ENCODE assay signal across 25 cellular contexts in genomic region chr3:113279686-113280085, GRCh38.
A peak's percentile ranks its signal among the peaks of the same experiment; 100 is the strongest.
DNase-seq lines count a peak whose midpoint lies in the region; ATAC-seq and TF ChIP-seq lines count a peak whose summit lies in the region.
"Had no signal": no experiment of that assay in that cellular context is flagged by ENCODE, and none has a peak within 500 bp of the region (broad histone marks: within the 10 kb centered on the region; RNA-seq: fewer than 3 reads in every experiment).

No MANE protein-coding gene starts in this region.

- peaks cover 11% of the 10 kb centered on the region for H3K4me1 ChIP-seq in OCI-LY1 (ENCODE audit: insufficient read depth, low read length, severe bottlenecking)
- H3K4me1 ChIP-seq in spleen = peaks cover 12 to 33% (median 25%) of the 10 kb centered on the region in 6 donors
- H3K4me1 ChIP-seq in Peyer's patch = peaks cover 0 to 10% (median 2%) of the 10 kb centered on the region in 4 donors

- H3K4me3 ChIP-seq in OCI-LY1 (ENCODE audit: low read depth, low read length, poor library complexity, severe bottlenecking) = no peak overlapping the region
- no peak overlapping the region for H3K4me3 ChIP-seq in spleen
- H3K4me3 ChIP-seq in Peyer's patch = no peak overlapping the region
- H3K4me3 ChIP-seq: BLaER1, HAP-1 had no signal

- no peak overlapping the region for H3K27ac ChIP-seq in OCI-LY1 (ENCODE audit: low read depth, low read length, poor library complexity, severe bottlenecking)
- no peak overlapping the region for H3K27ac ChIP-seq in spleen
- H3K27ac ChIP-seq in Peyer's patch = no peak overlapping the region
- H3K27ac ChIP-seq: 22Rv1, BLaER1 had no signal

- H4K20me1 ChIP-seq in OCI-LY1 (ENCODE audit: insufficient read depth, low read length) = no peaks in the 10 kb centered on the region
- H4K20me1 ChIP-seq: BLaER1 had no signal

- ATAC-seq in activated CD8-positive, alpha-beta memory T cell treated with anti-CD3 and anti-CD28 coated beads, Interleukin-2, amount 10 ng/mL, durations not matched to agents 7 days and 5 days = no peak
- no peak for ATAC-seq in HG03095 (IDR thresholded peaks at IDR 0.05; ENCODE audit: unreplicated experiment)

- TF ChIP-seq CTCF in OCI-LY1 (IDR thresholded peaks at IDR 0.05; ENCODE audit: low read length) (0 out of 2 replicates have a peak, but pooled peaks have one; percentile 13), spleen (IDR thresholded peaks at IDR 0.05 in 8 of 11, conservative IDR thresholded peaks at IDR 0.05 in 3 of 11) (no peak), Peyer's patch (IDR thresholded peaks at IDR 0.05) (no peak)

- WGBS in spleen, 5 donors = 94 to 98% (median 96%) methylated on average over 15 to 17 of the region's 17 CpGs

- TF ChIP-seq POLR2A in spleen (IDR thresholded peaks at IDR 0.05) = no peak
- no peak for TF ChIP-seq POLR2A in Peyer's patch (IDR thresholded peaks at IDR 0.05)

- no peak overlapping the region for H3K9ac ChIP-seq in OCI-LY1 (ENCODE audit: low read length)
- H3K9ac ChIP-seq: BLaER1, SK-N-SH had no signal

- intact Hi-C loops in spleen (cut with DNase I; ENCODE audit: low total_unique reads) = loop anchor here (10.0 kb wide), 1 partner anchor 145 kb away; no protein-coding TSS in a partner anchor

- H3K27me3 Mint-ChIP-seq in activated CD8-positive, alpha-beta memory T cell treated with anti-CD3 and anti-CD28 coated beads, Interleukin-2, amount 10 ng/mL, durations not matched to agents 7 days and 5 days = peaks cover 2% of the 10 kb centered on the region

- no peak overlapping the region for H2AFZ ChIP-seq in OCI-LY1 (ENCODE audit: low read length)

- no peak overlapping the region for H3K4me2 ChIP-seq in OCI-LY1 (ENCODE audit: low read length)
- H3K4me2 ChIP-seq: BLaER1, SK-N-SH had no signal

- H3F3A ChIP-seq in OCI-LY1 (ENCODE audit: insufficient read depth, low read length) = no peaks in the 10 kb centered on the region

- no peaks in the 10 kb centered on the region for H3K79me2 ChIP-seq in OCI-LY1 (ENCODE audit: insufficient read depth, low read length)

- H3K27ac Mint-ChIP-seq in activated CD8-positive, alpha-beta memory T cell treated with anti-CD3 and anti-CD28 coated beads, Interleukin-2, amount 10 ng/mL, durations not matched to agents 7 days and 5 days = no peak overlapping the region
- H3K27ac Mint-ChIP-seq: CD4-positive, alpha-beta T cell had no signal

- CTCF ChIA-PET in activated CD8-positive, alpha-beta memory T cell treated with anti-CD3 and anti-CD28 coated beads, Interleukin-2, amount 10 ng/mL, durations not matched to agents 7 days and 5 days (lab: Charles Lee) = no interaction called here

- H3K4me3 Mint-ChIP-seq in activated CD8-positive, alpha-beta memory T cell treated with anti-CD3 and anti-CD28 coated beads, Interleukin-2, amount 10 ng/mL, durations not matched to agents 7 days and 5 days = no peak overlapping the region
- H3K4me3 Mint-ChIP-seq: CD4-positive, alpha-beta T cell had no signal

- no peaks in the 10 kb centered on the region for H3K36me3 Mint-ChIP-seq in activated CD8-positive, alpha-beta memory T cell treated with anti-CD3 and anti-CD28 coated beads, Interleukin-2, amount 10 ng/mL, durations not matched to agents 7 days and 5 days

- DNase-seq in activated CD8-positive, alpha-beta memory T cell treated with anti-CD3 and anti-CD28 coated beads, Interleukin-2, amount 10 ng/mL, durations not matched to agents 7 days and 5 days = peak; percentile 37
- DNase-seq in activated CD8-positive, alpha-beta memory T cell treated with anti-CD3 and anti-CD28 coated beads, Interleukin-2, amount 50 U/mL, for 4 hours = no peak
- DNase-seq in iPS-NIHi7 (ENCODE audit: extremely low spot score) (peak; percentile 56), spleen (peak; percentile 73), NCI-H1694 (lab: John Stamatoyannopoulos, UW) (no peak), Peyer's patch (no peak)
- DNase-seq: ACHN; CD4-positive, alpha-beta T cell; COR-L47; DMS 273 treated with DMSO at 0.1 percent for 48 hours; DMS79 treated with DMSO at 0.1 percent for 48 hours; IMR-90; Karpas-422; NCI-H1048; NCI-H1417 treated with DMSO at 0.1 percent for 48 hours; NCI-H1930; NCI-H2227 treated with DMSO at 0.1 percent for 48 hours; NCI-H510A; SIG-M5; SK-N-SH had no signal

- no peaks in the 10 kb centered on the region for H3K9me3 Mint-ChIP-seq in activated CD8-positive, alpha-beta memory T cell treated with anti-CD3 and anti-CD28 coated beads, Interleukin-2, amount 10 ng/mL, durations not matched to agents 7 days and 5 days (ENCODE audit: low read depth)
- H3K9me3 Mint-ChIP-seq: CD4-positive, alpha-beta T cell had no signal

- no peaks in the 10 kb centered on the region for H3K9me2 ChIP-seq in OCI-LY1 (ENCODE audit: low read depth, low read length)
- H3K9me2 ChIP-seq: SK-N-SH had no signal

- peaks cover 8% of the 10 kb centered on the region for H3K4me1 Mint-ChIP-seq in activated CD8-positive, alpha-beta memory T cell treated with anti-CD3 and anti-CD28 coated beads, Interleukin-2, amount 10 ng/mL, durations not matched to agents 7 days and 5 days

- no peaks in the 10 kb centered on the region for H3K9me3 ChIP-seq in OCI-LY1 (ENCODE audit: low read length)
- H3K9me3 ChIP-seq in spleen = no peaks in the 10 kb centered on the region
- H3K9me3 ChIP-seq in Peyer's patch = no peaks in the 10 kb centered on the region
- H3K9me3 ChIP-seq: BLaER1, HAP-1, SK-N-SH had no signal

- H3K27me3 ChIP-seq in OCI-LY1 (ENCODE audit: insufficient read depth, low read length) (no peaks in the 10 kb centered on the region; the same call in 1 of the 2 replicates), spleen (replicated peaks in 1 of 7) (peaks cover 0 to 10% (median 0%) of the 10 kb centered on the region in 7 donors), Peyer's patch (no peaks in the 10 kb centered on the region)
- H3K27me3 ChIP-seq: BLaER1 had no signal

- H3K36me3 ChIP-seq in OCI-LY1 (ENCODE audit: insufficient read depth, low read length) (no peaks in the 10 kb centered on the region), spleen (peaks cover 0 to 18% (median 0%) of the 10 kb centered on the region in 6 donors), Peyer's patch (peaks cover 0 to 10% (median 0%) of the 10 kb centered on the region in 3 donors)
- H3K36me3 ChIP-seq: BLaER1, HAP-1 had no signal

Comparison
In these comparisons a context has a peak if more than half of its experiments do, and no peak if none do; other contexts are left out.
1. DNase-seq: peak in activated CD8-positive, alpha-beta memory T cell treated with anti-CD3 and anti-CD28 coated beads, Interleukin-2, amount 10 ng/mL, durations not matched to agents 7 days and 5 days (single experiment), iPS-NIHi7 (single experiment) and spleen (single experiment); none in activated CD8-positive, alpha-beta memory T cell treated with anti-CD3 and anti-CD28 coated beads, Interleukin-2, amount 50 U/mL, for 4 hours (single experiment), NCI-H1694 (single experiment) and Peyer's patch (0 of 3).